In genomic region chr16:72878301-72879269, GRCh38 we compare ENCODE assay signal across 1 cellular context.
TF ChIP-seq lines count a peak whose summit lies in the region.

No MANE protein-coding gene starts in this region.

TF ChIP-seq in HepG2, 621 proteins besides CTCF, POLR2A, EP300 and RAD21 (continued from another document and continues in another):
- TF ChIP-seq ZHX2 (IDR thresholded peaks at IDR 0.05; ENCODE audit: low read depth), result no peak
- no peak for TF ChIP-seq ZHX2 (CRISPR knock-in tag; IDR thresholded peaks at IDR 0.05; ENCODE audit: borderline replicate concordance)
- peak; percentile 63; the same call in 1 of the 2 replicates for TF ChIP-seq ZNF274 (CRISPR knock-in tag; IDR thresholded peaks at IDR 0.05)
- TF ChIP-seq ZNF572 (CRISPR knock-in tag; IDR thresholded peaks at IDR 0.05), result no peak
- TF ChIP-seq HOXA5 (CRISPR knock-in tag; IDR thresholded peaks at IDR 0.05), result no peak
- TF ChIP-seq ZBTB33 (CRISPR knock-in tag; IDR thresholded peaks at IDR 0.05), result no peak
- TF ChIP-seq ATF2 (CRISPR knock-in tag; IDR thresholded peaks at IDR 0.05), result 0 out of 2 replicates have a peak, but pooled peaks have one; percentile 53
- TF ChIP-seq PCBP1 (IDR thresholded peaks at IDR 0.05; ENCODE audit: borderline replicate concordance, low read depth, low read length), result no peak
- 0 out of 2 replicates have a peak, but pooled peaks have one; percentile 24 for TF ChIP-seq MED1 (CRISPR knock-in tag; IDR thresholded peaks at IDR 0.05)
- no peak for TF ChIP-seq ZNF780A (CRISPR knock-in tag; IDR thresholded peaks at IDR 0.05)
- no peak for TF ChIP-seq ZFP82 (CRISPR knock-in tag; IDR thresholded peaks at IDR 0.05; ENCODE audit: borderline replicate concordance)
- no peak for TF ChIP-seq SMAD1 (CRISPR knock-in tag; IDR thresholded peaks at IDR 0.05; ENCODE audit: borderline replicate concordance, low read depth)
- no peak for TF ChIP-seq ZNF10 (CRISPR knock-in tag; IDR thresholded peaks at IDR 0.05; ENCODE audit: borderline replicate concordance, low read depth)
- no peak for TF ChIP-seq MTF1 (CRISPR knock-in tag; IDR thresholded peaks at IDR 0.05)
- TF ChIP-seq SMAD9 (CRISPR knock-in tag; IDR thresholded peaks at IDR 0.05), result no peak
- TF ChIP-seq ZNF691 (CRISPR knock-in tag; IDR thresholded peaks at IDR 0.05; ENCODE audit: borderline replicate concordance, low read depth), result no peak; the same call in 1 of the 2 replicates
- peak; percentile 80 for TF ChIP-seq NRL (CRISPR knock-in tag; IDR thresholded peaks at IDR 0.05; ENCODE audit: borderline replicate concordance)
- no peak for TF ChIP-seq ZNF703 (CRISPR knock-in tag; IDR thresholded peaks at IDR 0.05; ENCODE audit: borderline replicate concordance)
- TF ChIP-seq E2F1 (CRISPR knock-in tag; IDR thresholded peaks at IDR 0.05), result no peak
- no peak for TF ChIP-seq CREB3 (CRISPR knock-in tag; IDR thresholded peaks at IDR 0.05)
- no peak for TF ChIP-seq PLRG1 (conservative IDR thresholded peaks at IDR 0.05)
- TF ChIP-seq TFDP2 (CRISPR knock-in tag; IDR thresholded peaks at IDR 0.05), result no peak
- no peak for TF ChIP-seq SCMH1 (CRISPR knock-in tag; IDR thresholded peaks at IDR 0.05; ENCODE audit: borderline replicate concordance)
- TF ChIP-seq XBP1 (CRISPR knock-in tag; IDR thresholded peaks at IDR 0.05), result no peak
- no peak for TF ChIP-seq MBD4 (IDR thresholded peaks at IDR 0.05; ENCODE audit: borderline replicate concordance, low read length)
- TF ChIP-seq HNF1B (CRISPR knock-in tag; IDR thresholded peaks at IDR 0.05), result no peak
- TF ChIP-seq ZNF318 (CRISPR knock-in tag; IDR thresholded peaks at IDR 0.05), result no peak
- TF ChIP-seq ZBTB21 (CRISPR knock-in tag; IDR thresholded peaks at IDR 0.05), result no peak; the same call in 1 of the 2 replicates
- no peak for TF ChIP-seq ZBTB1 (CRISPR knock-in tag; IDR thresholded peaks at IDR 0.05; ENCODE audit: borderline replicate concordance)
- TF ChIP-seq CENPBD1 (CRISPR knock-in tag; IDR thresholded peaks at IDR 0.05; ENCODE audit: borderline replicate concordance, low read depth), result no peak
- peak; percentile 75 for TF ChIP-seq GATAD2A (CRISPR knock-in tag; IDR thresholded peaks at IDR 0.05)
- TF ChIP-seq CENPT (CRISPR knock-in tag; IDR thresholded peaks at IDR 0.05; ENCODE audit: low read depth), result no peak
- peak; percentile 90; the same call in 1 of the 2 replicates for TF ChIP-seq ZNF230 (CRISPR knock-in tag; IDR thresholded peaks at IDR 0.05)
